ENCODE assay signal across 13 cellular contexts in the genomic region with DNA sequence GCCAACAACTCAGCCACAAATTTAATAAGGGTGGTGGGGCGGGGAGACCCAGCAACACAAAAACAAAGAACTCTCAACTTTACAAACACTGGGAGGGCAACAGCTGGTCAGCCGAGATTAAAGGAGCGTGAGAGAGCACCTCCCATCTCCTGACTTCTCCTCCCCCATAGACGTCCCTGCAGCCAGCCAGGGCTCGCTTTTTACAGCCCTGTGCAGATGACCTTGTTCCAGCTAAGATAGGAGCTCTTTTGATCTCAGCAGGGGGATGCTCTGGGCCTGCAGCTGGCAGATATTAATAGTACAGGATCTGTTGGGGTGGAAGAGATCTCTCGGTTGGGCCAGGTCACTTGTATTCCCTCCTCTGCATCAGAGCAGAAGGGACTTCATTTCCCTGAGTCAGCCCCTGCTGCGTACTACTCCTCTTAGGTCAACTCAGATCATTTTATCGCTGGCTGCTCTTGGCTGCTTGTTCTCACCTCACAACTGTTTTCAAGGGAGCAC.
DNase-seq lines count a peak whose midpoint lies in the region; ATAC-seq, FAIRE-seq and TF ChIP-seq lines count a peak whose summit lies in the region.
"Had no signal": no experiment of that assay in that cellular context is flagged by ENCODE, and none has a peak within 500 bp of the region (broad histone marks: within the 10 kb centered on the region; RNA-seq: fewer than 3 reads in every experiment).

No MANE protein-coding gene starts in this region.

- no peaks in the 10 kb centered on the region for H3K9me3 ChIP-seq in pancreas

- no peak overlapping the region for H3K4me3 Mint-ChIP-seq in activated T-helper 17 cell treated with anti-CD3 and anti-CD28 coated beads, Interleukin-2, amount 50 U/mL, for 72 hours
- H3K4me3 Mint-ChIP-seq: activated T-helper 1 cell treated with anti-CD3 and anti-CD28 coated beads, Interleukin-12 subunit alpha, Interleukin-12 subunit beta, Interleukin-2, Interleukin-4 antibody, amounts not matched to agents 30 ng/mL and 10 ng/mL and 1 ng/mL, durations not matched to agents 14 hours and 24 hours and 36 hours; dendritic cell treated with granulocyte-macrophage colony-stimulating factor and Interleukin-4, amounts not matched to agents 40 ng/mL and 50 ng/mL, for 4 days; T-helper 1 cell treated with Interleukin-12 subunit alpha and Interleukin-12 subunit beta and Interleukin-4 antibody, amounts not matched to agents 30 μg/mL and 1 μg/mL, for 36 hours had no signal

- H3K4me1 Mint-ChIP-seq in activated T-helper 17 cell treated with anti-CD3 and anti-CD28 coated beads, Interleukin-2, amount 50 U/mL, for 72 hours, result peaks cover 33% of the 10 kb centered on the region

- H3K4me1 ChIP-seq in pancreas, result peaks cover 32 to 56% (median 48%) of the 10 kb centered on the region in 3 donors

- H3K27me3 ChIP-seq in pancreas, result no peaks in the 10 kb centered on the region

- TF ChIP-seq CTCF in fibroblast of villous mesenchyme (IDR thresholded peaks at IDR 0.05; ENCODE audit: insufficient read depth, low read depth, low read length) (no peak), pancreas (IDR thresholded peaks at IDR 0.05) (no peak)

- WGBS in pancreas, 2 donors, result 24 to 29% methylated on average over 8 of the region's 8 CpGs

- peak overlapping the region; percentile 10 to 77 (median 42) for H3K27ac ChIP-seq in pancreas

- H3K36me3 ChIP-seq in pancreas, result no peaks in the 10 kb centered on the region

- FAIRE-seq in pancreas (lab: Jason Lieb, UNC), result no peak
- FAIRE-seq: GM18507 had no signal

- H3K4me3 ChIP-seq in fibroblast of villous mesenchyme (ENCODE audit: low read depth, low read length), result no peak overlapping the region
- no peak overlapping the region for H3K4me3 ChIP-seq in pancreas

- peak; percentile 85 to 94 (median 88) for ATAC-seq in pancreas
- ATAC-seq in GM19397 (IDR thresholded peaks at IDR 0.05; ENCODE audit: unreplicated experiment), result no peak
- no peak for ATAC-seq in activated T-helper 17 cell treated with anti-CD3 and anti-CD28 coated beads, Interleukin-2, amount 50 U/mL, for 72 hours (replicated peaks)
- ATAC-seq: stimulated activated naive CD8-positive, alpha-beta T cell treated with anti-CD3 and anti-CD28 coated beads, Interleukin-15, Interleukin-2, amounts not matched to agents 100 U/mL and 50 U/mL, for 24 hours had no signal

- DNase-seq in CMK (ENCODE audit: low read depth), result peak; percentile 69
- DNase-seq in NCI-H69 (lab: John Stamatoyannopoulos, UW), result peak; percentile 49
- peak; percentile 93 for DNase-seq in fibroblast of villous mesenchyme (ENCODE audit: low read depth)
- DNase-seq in pancreas, result peak; percentile 45 to 83 (median 65)
- DNase-seq in activated CD4-positive, alpha-beta T cell treated with anti-CD3 and anti-CD28 coated beads, Interleukin-2, amount 50 U/mL, for 4 hours, result no peak
- no peak for DNase-seq in hippocampal formation (lab: John Stamatoyannopoulos, UW)
- DNase-seq: stimulated activated naive CD8-positive, alpha-beta T cell treated with anti-CD3 and anti-CD28 coated beads, Interleukin-15, Interleukin-2, amounts not matched to agents 100 U/mL and 50 U/mL, for 24 hours had no signal

- no peaks in the 10 kb centered on the region for H3K27me3 Mint-ChIP-seq in activated T-helper 17 cell treated with anti-CD3 and anti-CD28 coated beads, Interleukin-2, amount 50 U/mL, for 72 hours
- H3K27me3 Mint-ChIP-seq: dendritic cell treated with granulocyte-macrophage colony-stimulating factor and Interleukin-4, amounts not matched to agents 40 ng/mL and 50 ng/mL, for 4 days had no signal

- H3K36me3 Mint-ChIP-seq in activated T-helper 17 cell treated with anti-CD3 and anti-CD28 coated beads, Interleukin-2, amount 50 U/mL, for 72 hours (ENCODE audit: low read depth), result no peaks in the 10 kb centered on the region

- no peak overlapping the region for H3K27ac Mint-ChIP-seq in activated T-helper 17 cell treated with anti-CD3 and anti-CD28 coated beads, Interleukin-2, amount 50 U/mL, for 72 hours
- H3K27ac Mint-ChIP-seq: activated T-helper 1 cell treated with anti-CD3 and anti-CD28 coated beads, Interleukin-12 subunit alpha, Interleukin-12 subunit beta, Interleukin-2, Interleukin-4 antibody, amounts not matched to agents 30 ng/mL and 10 ng/mL and 1 ng/mL, durations not matched to agents 14 hours and 24 hours and 36 hours; T-helper 1 cell treated with Interleukin-12 subunit alpha and Interleukin-12 subunit beta and Interleukin-4 antibody, amounts not matched to agents 30 μg/mL and 1 μg/mL, for 36 hours had no signal

- intact Hi-C loops in pancreas (cut with DNase I), result no loop called here

- H3K9me3 Mint-ChIP-seq in activated T-helper 17 cell treated with anti-CD3 and anti-CD28 coated beads, Interleukin-2, amount 50 U/mL, for 72 hours, result no peaks in the 10 kb centered on the region
- H3K9me3 Mint-ChIP-seq: activated T-helper 1 cell treated with anti-CD3 and anti-CD28 coated beads, Interleukin-12 subunit alpha, Interleukin-12 subunit beta, Interleukin-2, Interleukin-4 antibody, amounts not matched to agents 30 ng/mL and 10 ng/mL and 1 ng/mL, durations not matched to agents 14 hours and 24 hours and 36 hours; dendritic cell treated with granulocyte-macrophage colony-stimulating factor and Interleukin-4, amounts not matched to agents 40 ng/mL and 50 ng/mL, for 4 days; T-helper 1 cell treated with Interleukin-12 subunit alpha and Interleukin-12 subunit beta and Interleukin-4 antibody, amounts not matched to agents 30 μg/mL and 1 μg/mL, for 36 hours had no signal

Comparison
In these comparisons a context has a peak if more than half of its experiments do, and no peak if none do; other contexts are left out.
1. DNase-seq: peak in CMK (single experiment), NCI-H69 (single experiment), fibroblast of villous mesenchyme (single experiment) and pancreas (6 of 6); none in activated CD4-positive, alpha-beta T cell treated with anti-CD3 and anti-CD28 coated beads, Interleukin-2, amount 50 U/mL, for 4 hours (0 of 2) and hippocampal formation (0 of 2).
2. ATAC-seq: peak in pancreas (4 of 4); none in GM19397 (single experiment) and activated T-helper 17 cell treated with anti-CD3 and anti-CD28 coated beads, Interleukin-2, amount 50 U/mL, for 72 hours (single experiment).